ENCODE assay signal across 8 cellular contexts in genomic region chr17:32126746-32127145, GRCh38. TPM values are rescaled to one million over a fixed set of nuclear protein-coding genes. Genes with fewer than 3 reads are reported as not detected.
DNase-seq lines count a peak whose midpoint lies in the region; ATAC-seq and TF ChIP-seq lines count a peak whose summit lies in the region.

No MANE protein-coding gene starts in this region.

- peaks cover 17% of the 10 kb centered on the region for H3K4me1 ChIP-seq in GM23338 (ENCODE audit: insufficient read depth)
- H3K4me1 ChIP-seq in hepatocyte (ENCODE audit: insufficient read depth): no peaks in the 10 kb centered on the region

- H3K4me2 ChIP-seq in GM23338 (peak overlapping the region; percentile 69), hepatocyte (peak overlapping the region; percentile 73)

- no peak overlapping the region for H3K27ac Mint-ChIP-seq in GM23338

- peaks cover 11% of the 10 kb centered on the region for H3K36me3 Mint-ChIP-seq in GM23338 (ENCODE audit: low read depth)

- peaks cover 16% of the 10 kb centered on the region; the same call in 2 of the 3 replicates for H3K4me1 Mint-ChIP-seq in GM23338

- H3K36me3 ChIP-seq in GM23338 (ENCODE audit: insufficient read depth) (no peaks in the 10 kb centered on the region), WERI-Rb-1 (no peaks in the 10 kb centered on the region), hepatocyte (replicated peaks; ENCODE audit: insufficient read depth, low read depth) (no peaks in the 10 kb centered on the region)

- H3K27ac ChIP-seq in GM23338 (ENCODE audit: low read depth) (no peak overlapping the region), WERI-Rb-1 (no peak overlapping the region), hepatocyte (peak overlapping the region; percentile 81), skin epidermis (peak overlapping the region in 20 of 21 experiments; percentile 73 to 98 (median 89))

- H3K4me3 ChIP-seq in GM23338: peak overlapping the region; percentile 81
- H3K4me3 ChIP-seq in WERI-Rb-1 (ENCODE audit: low read depth, low read length): peak overlapping the region; percentile 81
- no peak overlapping the region for H3K4me3 ChIP-seq in hepatocyte
- H3K4me3 ChIP-seq in skin epidermis: peak overlapping the region in 3 of 7 experiments; percentile 47 to 52 (median 52)

- peaks cover 6% of the 10 kb centered on the region for H3K27me3 Mint-ChIP-seq in GM23338 (ENCODE audit: insufficient read depth, low read depth, poor library complexity)

- no peaks in the 10 kb centered on the region for H3F3A ChIP-seq in GM23338 (replicated peaks; ENCODE audit: low read depth)

- H3K79me2 ChIP-seq in GM23338 (replicated peaks; ENCODE audit: insufficient read depth) (no peaks in the 10 kb centered on the region; the same call in 1 of the 2 replicates), hepatocyte (no peaks in the 10 kb centered on the region)

- H3K27me3 ChIP-seq in GM23338 (ENCODE audit: insufficient read depth): no peaks in the 10 kb centered on the region
- no peaks in the 10 kb centered on the region for H3K27me3 ChIP-seq in WERI-Rb-1 (ENCODE audit: insufficient read depth, low read depth, severe bottlenecking)
- H3K27me3 ChIP-seq in hepatocyte: no peaks in the 10 kb centered on the region

- H3K9me2 ChIP-seq in GM23338 (ENCODE audit: insufficient read depth) (no peaks in the 10 kb centered on the region), hepatocyte (replicated peaks; ENCODE audit: insufficient read depth) (no peaks in the 10 kb centered on the region)

- H3K9me3 ChIP-seq in WERI-Rb-1 (ENCODE audit: severe bottlenecking): no peaks in the 10 kb centered on the region
- no peaks in the 10 kb centered on the region for H3K9me3 ChIP-seq in hepatocyte (ENCODE audit: low read depth)

- TF ChIP-seq CTCF in GM23338 (conservative IDR thresholded peaks at IDR 0.05; ENCODE audit: low read depth in 2 of 2): no peak
- TF ChIP-seq CTCF in WERI-Rb-1 (IDR thresholded peaks at IDR 0.05; ENCODE audit: low read depth, low read length): no peak
- no peak for TF ChIP-seq CTCF in hepatocyte (IDR thresholded peaks at IDR 0.05; ENCODE audit: poor library complexity)

- ATAC-seq in GM23338 (no peak), HG02763 (IDR thresholded peaks at IDR 0.05; ENCODE audit: unreplicated experiment) (no peak), GM18867 (IDR thresholded peaks at IDR 0.05; ENCODE audit: unreplicated experiment) (no peak)

- H3K4me3 Mint-ChIP-seq in GM23338: peak overlapping the region; percentile 87; the same call in 2 of the 3 replicates

- H4K20me1 ChIP-seq in GM23338 (replicated peaks; ENCODE audit: insufficient read depth): no peaks in the 10 kb centered on the region
- no peaks in the 10 kb centered on the region for H4K20me1 ChIP-seq in hepatocyte (ENCODE audit: insufficient read depth, poor library complexity, severe bottlenecking)

- H2AFZ ChIP-seq in GM23338: peak overlapping the region; percentile 99
- H2AFZ ChIP-seq in hepatocyte: peak overlapping the region; percentile 61

- H3K9me3 Mint-ChIP-seq in GM23338: peaks cover 8% of the 10 kb centered on the region; the same call in 1 of the 3 replicates

- DNase-seq in GM23338 (ENCODE audit: low spot score) (no peak), WERI-Rb-1 (no peak), hepatocyte (ENCODE audit: low spot score) (no peak), SIG-M5 (lab: John Stamatoyannopoulos, UW) (no peak), NCI-H2227 treated with DMSO at 0.1 percent for 48 hours (lab: John Stamatoyannopoulos, UW) (no peak)

- 94% methylated on average over 8 of the region's 8 CpGs for WGBS in hepatocyte (ENCODE audit: low lambda C conversion rate, missing lambda C conversion rate)

TF ChIP-seq in GM23338, 12 proteins besides CTCF, POLR2A, EP300 and RAD21:
- no peak for TF ChIP-seq ETS1 (IDR thresholded peaks at IDR 0.05)

RNA-seq across cellular contexts. Expression of gene RHOT1, which starts 15.6 kb away (rescaled TPM):
- 51.4 and 53.5 TPM in 2 replicates for total RNA-seq in GM23338 (2014; rRNA removed; shearing (Covaris generic))
- polyA plus RNA-seq in GM23338 (2016; fragmentation: Nextera tagmentation; extraction: Ambion mirVana) (38.8 and 40.8 TPM in 2 replicates), hepatocyte (22.6 and 23.9 TPM in 2 replicates)
- total RNA-seq in hepatocyte: 36.9 and 38.4 TPM in 2 replicates

Comparison
In these comparisons a context has a peak if more than half of its experiments do, and no peak if none do; other contexts are left out.
1. H3K27ac ChIP-seq: peak in hepatocyte (single experiment) and skin epidermis (20 of 21); none in GM23338 (single experiment) and WERI-Rb-1 (single experiment).